In genomic region chr16:75566040-75566888, GRCh38 we compare ENCODE assay signal across 8 cellular contexts. TPM values are rescaled to one million over a fixed set of nuclear protein-coding genes. Genes with fewer than 3 reads are reported as not detected.
DNase-seq lines count a peak whose midpoint lies in the region; ATAC-seq, FAIRE-seq and TF ChIP-seq lines count a peak whose summit lies in the region.

TSS of gene GABARAPL2 (plus strand) at chr16:75566379. CDS start at chr16:75566487, 108 bp downstream.

- H3K27ac ChIP-seq in breast epithelium = peak within 1 kb of the TSS; percentile 73 to 84
- H3K27ac ChIP-seq in small intestine (ENCODE audit: low read depth in 1 of 2, low read length in 1 of 2) = peak within 1 kb of the TSS in 1 of 2 donors; percentile 87

- TF ChIP-seq CTCF in WI38 (IDR thresholded peaks at IDR 0.05; ENCODE audit: low read depth, low read length) (no peak), breast epithelium (IDR thresholded peaks at IDR 0.05) (no peak)

- peak; percentile 87 for TF ChIP-seq POLR2A in breast epithelium (IDR thresholded peaks at IDR 0.05)

- no peak for FAIRE-seq in small intestine (lab: Jason Lieb, UNC)

- H3K4me3 ChIP-seq in WI38 (ENCODE audit: low read depth, low read length) = peak within 1 kb of the TSS; percentile 92
- H3K4me3 ChIP-seq in breast epithelium = peak within 1 kb of the TSS; percentile 78 to 98 (median 95)
- peak within 1 kb of the TSS; percentile 82 to 99 for H3K4me3 ChIP-seq in small intestine (ENCODE audit: low read depth in 1 of 2, low read length in 2 of 2)

- peak; percentile 62 for DNase-seq in A172 (ENCODE audit: low spot score)
- DNase-seq in NCI-H2196 treated with DMSO at 0.1 percent for 48 hours (lab: John Stamatoyannopoulos, UW; ENCODE audit: unreplicated experiment) = peak; percentile 40
- DNase-seq in breast epithelium (ENCODE audit: low spot score in 2 of 2) = peak; percentile 67 to 75
- DNase-seq in iPS-NIHi11 (ENCODE audit: low spot score) = peak; percentile 95
- peak; percentile 79 for DNase-seq in small intestine

- intact Hi-C loops in breast epithelium (cut with DNase I; ENCODE audit: low total_unique reads) = no loop called here

- H3K27me3 ChIP-seq in breast epithelium = no peaks in the 10 kb centered on the region
- H3K27me3 ChIP-seq in small intestine (ENCODE audit: control insufficient read depth in 2 of 2, insufficient read depth in 2 of 2, low read length in 2 of 2) = no peaks in the 10 kb centered on the region

- H3K9me3 ChIP-seq in breast epithelium = no peaks in the 10 kb centered on the region
- H3K9me3 ChIP-seq in small intestine (ENCODE audit: control insufficient read depth, low read depth) = no peaks in the 10 kb centered on the region

- H3K36me3 ChIP-seq in breast epithelium (no peaks in the 10 kb centered on the region), small intestine (ENCODE audit: control insufficient read depth in 2 of 2, insufficient read depth in 2 of 2, low read length in 2 of 2) (peaks cover 7 to 14% of the 10 kb centered on the region in 2 donors)

- peaks cover 0 to 11% of the 10 kb centered on the region in 2 donors for H3K4me1 ChIP-seq in breast epithelium
- H3K4me1 ChIP-seq in small intestine (ENCODE audit: control insufficient read depth in 2 of 2, insufficient read depth in 1 of 2, low read depth in 1 of 2, low read length in 1 of 2) = peaks cover 1 to 6% of the 10 kb centered on the region in 2 donors

- 0 to 1% (median 0%) methylated on average over 65 to 84 of the region's 84 CpGs for WGBS in small intestine, 3 donors

- peak; percentile 59 for ATAC-seq in GM18868 (IDR thresholded peaks at IDR 0.05; ENCODE audit: unreplicated experiment)
- peak; percentile 56 for ATAC-seq in HG03103 (IDR thresholded peaks at IDR 0.05; ENCODE audit: low read depth, unreplicated experiment)

RNA-seq across cellular contexts. Expression of gene GABARAPL2, which starts in this region (rescaled TPM):
- 98.1 and 115 TPM in 2 replicates for total RNA-seq in A172 (2014; rRNA removed; shearing (Covaris generic))
- 100 to 1,000 TPM in 2 of 3 donors, 10 to 100 TPM in 1; 95.2 to 128 (median 104) TPM for total RNA-seq in breast epithelium
- 100 to 1,000 TPM; 130 to 182 (median 150) TPM for polyA plus RNA-seq in small intestine

Comparison
In these comparisons a context has a peak if more than half of its experiments do, and no peak if none do; other contexts are left out.
1. DNase-seq: peak in every context shown above with its lines; median percentile 95 in iPS-NIHi11; 79 in small intestine; 71 in breast epithelium; 62 in A172; 40 in NCI-H2196 treated with DMSO at 0.1 percent for 48 hours.